15 cellular contexts compared by ENCODE assay signal in genomic region chr14:23115492-23115850, GRCh38. TPM values are rescaled to one million over a fixed set of nuclear protein-coding genes. Genes with fewer than 3 reads are reported as not detected.
DNase-seq lines count a peak whose midpoint lies in the region; ATAC-seq and TF ChIP-seq lines count a peak whose summit lies in the region.
"Had no signal": no experiment of that assay in that cellular context is flagged by ENCODE, and none has a peak within 500 bp of the region (broad histone marks: within the 10 kb centered on the region; RNA-seq: fewer than 3 reads in every experiment).

No MANE protein-coding gene starts in this region.

- no peak for ATAC-seq in HG02763 (IDR thresholded peaks at IDR 0.05; ENCODE audit: unreplicated experiment)
- ATAC-seq: body of pancreas had no signal

- DNase-seq in HT1080 (ENCODE audit: low read depth) = peak; percentile 33
- DNase-seq in chondrocyte (ENCODE audit: low spot score) = no peak
- DNase-seq in posterior vena cava (ENCODE audit: low spot score) = peak; percentile 60
- DNase-seq in GM10266 (ENCODE audit: extremely low spot score) = no peak
- DNase-seq: activated naive CD4-positive, alpha-beta T cell; NCI-H1092; retina; RPMI8226 had no signal

- no peaks in the 10 kb centered on the region for H3K9me3 Mint-ChIP-seq in chondrocyte (ENCODE audit: low read depth)
- H3K9me3 Mint-ChIP-seq: CD14-positive monocyte; nephron; T-helper 1 cell treated with Interleukin-12 subunit alpha and Interleukin-12 subunit beta and Interleukin-4 antibody, amounts not matched to agents 30 μg/mL and 1 μg/mL, for 36 hours had no signal

- intact Hi-C loops in posterior vena cava (cut with DNase I) = no loop called here

- H3K27me3 Mint-ChIP-seq in chondrocyte (ENCODE audit: low read depth) = no peaks in the 10 kb centered on the region

- H3K4me1 Mint-ChIP-seq in chondrocyte (ENCODE audit: low read depth) = peaks cover 8% of the 10 kb centered on the region

- peak overlapping the region; percentile 45 for H3K27ac Mint-ChIP-seq in chondrocyte (ENCODE audit: unreplicated experiment)
- H3K27ac Mint-ChIP-seq: T-helper 1 cell treated with Interleukin-12 subunit alpha and Interleukin-12 subunit beta and Interleukin-4 antibody, amounts not matched to agents 30 μg/mL and 1 μg/mL, for 36 hours had no signal

- H3K36me3 Mint-ChIP-seq in chondrocyte (ENCODE audit: low read depth) = no peaks in the 10 kb centered on the region

- H3K4me3 Mint-ChIP-seq in chondrocyte (ENCODE audit: unreplicated experiment) = no peak overlapping the region
- H3K4me3 Mint-ChIP-seq: CD14-positive monocyte; nephron; T-helper 1 cell treated with Interleukin-12 subunit alpha and Interleukin-12 subunit beta and Interleukin-4 antibody, amounts not matched to agents 30 μg/mL and 1 μg/mL, for 36 hours had no signal

- TF ChIP-seq CTCF in chondrocyte (IDR thresholded peaks at IDR 0.05) = no peak
- TF ChIP-seq CTCF in GM10266 (IDR thresholded peaks at IDR 0.05; ENCODE audit: control insufficient read depth, insufficient read depth, low read depth, missing control alignments) = no peak

RNA-seq across cellular contexts. Expression of gene CEBPE, which starts 3.6 kb away (rescaled TPM):
- 0.13 TPM in 1 of 2 replicates, not detected in the other for total RNA-seq in HT1080 (2014; rRNA removed; shearing (Covaris generic))
- polyA plus RNA-seq in HT1080 (2015; cell fraction: cytosol; rRNA removed) = not detected in 2 replicates
- not detected in 2 replicates for polyA plus RNA-seq in HT1080 (2015; cell fraction: nucleus; rRNA removed)
- total RNA-seq in chondrocyte (not detected in 3 replicates), posterior vena cava (under 1 TPM in 1 of 2 donors, not detected in 1; 0.19 TPM)
- total RNA-seq: body of pancreas, suprapubic skin had no signal

RNA-seq across cellular contexts. Expression of gene CIROP, which starts 10.7 kb away (rescaled TPM):
- not detected in 2 replicates for total RNA-seq in HT1080 (2014; rRNA removed; shearing (Covaris generic))
- polyA plus RNA-seq in HT1080 (2015; cell fraction: cytosol; rRNA removed) = not detected in 2 replicates
- polyA plus RNA-seq in HT1080 (2015; cell fraction: nucleus; rRNA removed) = not detected in 2 replicates
- total RNA-seq in chondrocyte (not detected in 3 replicates), posterior vena cava (not detected)
- total RNA-seq: body of pancreas, left lung, suprapubic skin had no signal
- polyA plus RNA-seq: CD14-positive monocyte had no signal

RNA-seq across cellular contexts. Expression of gene C14orf119, which starts 20.2 kb away (rescaled TPM):
- total RNA-seq in HT1080 (2014; rRNA removed; shearing (Covaris generic)) = 82.8 and 89.1 TPM in 2 replicates
- 39.0 and 61.4 TPM in 2 replicates for polyA plus RNA-seq in HT1080 (2015; cell fraction: cytosol; rRNA removed)
- 41.8 and 45.4 TPM in 2 replicates for polyA plus RNA-seq in HT1080 (2015; cell fraction: nucleus; rRNA removed)
- 51.0 to 56.8 TPM (median 52.5 TPM) in 3 replicates for total RNA-seq in chondrocyte
- total RNA-seq in posterior vena cava = 10 to 100 TPM; 35.2 to 38.7 TPM

RNA-seq across cellular contexts. Expression of gene ACIN1, which starts 20.5 kb away (rescaled TPM):
- total RNA-seq in HT1080 (2014; rRNA removed; shearing (Covaris generic)) = 78.0 and 89.7 TPM in 2 replicates
- polyA plus RNA-seq in HT1080 (2015; cell fraction: cytosol; rRNA removed) = 57.1 and 59.9 TPM in 2 replicates
- 442 and 517 TPM in 2 replicates for polyA plus RNA-seq in HT1080 (2015; cell fraction: nucleus; rRNA removed)
- total RNA-seq in chondrocyte (129 to 169 TPM (median 137 TPM) in 3 replicates), posterior vena cava (100 to 1,000 TPM in 1 of 2 donors, 10 to 100 TPM in 1; 85.9 to 112 TPM)

RNA-seq across cellular contexts. Expression of gene CDH24, which starts 58.2 kb away (rescaled TPM):
- 15.3 and 18.2 TPM in 2 replicates for total RNA-seq in HT1080 (2014; rRNA removed; shearing (Covaris generic))
- polyA plus RNA-seq in HT1080 (2015; cell fraction: cytosol; rRNA removed) = 14.5 and 15.4 TPM in 2 replicates
- 63.9 and 67.3 TPM in 2 replicates for polyA plus RNA-seq in HT1080 (2015; cell fraction: nucleus; rRNA removed)
- 9.3 to 10.6 TPM (median 10.2 TPM) in 3 replicates for total RNA-seq in chondrocyte
- total RNA-seq in posterior vena cava = 1 to 10 TPM; 1.8 to 2.9 TPM

Comparison
In these comparisons a context has a peak if more than half of its experiments do, and no peak if none do; other contexts are left out.
1. DNase-seq: peak in HT1080 (single experiment) and posterior vena cava (single experiment); none in chondrocyte (single experiment) and GM10266 (single experiment).